In genomic region chr20:17614176-17614811, GRCh38 we compare ENCODE assay signal across 1 cellular context.
TF ChIP-seq lines count a peak whose summit lies in the region.

No MANE protein-coding gene starts in this region.

TF ChIP-seq in SK-N-SH, 30 proteins besides CTCF, POLR2A, EP300 and RAD21 (continued from another document):
- TF ChIP-seq IRF3 (IDR thresholded peaks at IDR 0.05; ENCODE audit: low read depth, low read length) (no peak), RXRA (IDR thresholded peaks at IDR 0.05; ENCODE audit: borderline replicate concordance, low read depth) (no peak), RCOR1 (IDR thresholded peaks at IDR 0.05; ENCODE audit: low read length) (no peak)
TF ChIP-seq in SK-N-SH: peak in this region for 0.
